Comparison of ENCODE assay signal across 8 cellular contexts in genomic region chr4:74632634-74633033, GRCh38.
A peak's percentile ranks its signal among the peaks of the same experiment; 100 is the strongest.
DNase-seq lines count a peak whose midpoint lies in the region; ATAC-seq, FAIRE-seq and TF ChIP-seq lines count a peak whose summit lies in the region.

No MANE protein-coding gene starts in this region.

- FAIRE-seq in keratinocyte (lab: Jason Lieb, UNC) (peak; percentile 100), urothelium cell line (lab: Jason Lieb, UNC) (peak; percentile 53)

- H4K20me1 ChIP-seq in keratinocyte (ENCODE audit: control insufficient read depth, extremely low read depth, insufficient read depth, low read length) = no peaks in the 10 kb centered on the region

- peaks cover 8% of the 10 kb centered on the region for H3K4me1 Mint-ChIP-seq in activated CD4-positive, alpha-beta T cell treated with anti-CD3 and anti-CD28 coated beads, Interleukin-2, amount 10 ng/mL, durations not matched to agents 24 days and 14 days

- dilution Hi-C loops in keratinocyte (cut with MboI; ENCODE audit: extremely low pct_ligation_motif_present, low sequenced_read_pairs) = no loop called here

- TF ChIP-seq CTCF in heart left ventricle (IDR thresholded peaks at IDR 0.05) (no peak), keratinocyte (optimal IDR thresholded peaks at IDR 0.05 in 1 of 3, IDR thresholded peaks at IDR 0.05 in 1 of 3, conservative IDR thresholded peaks at IDR 0.05 in 1 of 3; ENCODE audit: extremely low read depth in 1 of 3, insufficient read depth in 2 of 3, low read length in 3 of 3) (no peak)

- no peaks in the 10 kb centered on the region for H3K79me2 ChIP-seq in keratinocyte (ENCODE audit: control insufficient read depth, insufficient read depth, low read length)

- peaks cover 0 to 22% (median 0%) of the 10 kb centered on the region in 12 donors for H3K4me1 ChIP-seq in heart left ventricle
- H3K4me1 ChIP-seq in keratinocyte (ENCODE audit: control insufficient read depth, extremely low read depth, insufficient read depth, low read length) = peaks cover 55% of the 10 kb centered on the region

- no peak overlapping the region for H3K4me3 Mint-ChIP-seq in activated CD4-positive, alpha-beta T cell treated with anti-CD3 and anti-CD28 coated beads, Interleukin-2, amount 10 ng/mL, durations not matched to agents 24 days and 14 days

- H3K9me3 ChIP-seq in heart left ventricle = no peaks in the 10 kb centered on the region
- no peaks in the 10 kb centered on the region for H3K9me3 ChIP-seq in keratinocyte (ENCODE audit: control insufficient read depth, low read depth, low read length)

- no peak overlapping the region for H2AFZ ChIP-seq in keratinocyte (ENCODE audit: control insufficient read depth, low read length)

- DNase-seq in heart left ventricle (peak in 1 of 5 donors; percentile 11), cardiac septum (ENCODE audit: low spot score) (no peak), keratinocyte (ENCODE audit: low read depth, low spot score) (peak; percentile 63), urothelium cell line (ENCODE audit: low spot score) (peak; percentile 75), amniotic stem cell (lab: John Stamatoyannopoulos, UW) (no peak)
- DNase-seq in activated CD4-positive, alpha-beta T cell treated with anti-CD3 and anti-CD28 coated beads, Interleukin-2, amount 10 ng/mL, durations not matched to agents 24 days and 14 days = peak; percentile 62

- H3K36me3 ChIP-seq in heart left ventricle (no peaks in the 10 kb centered on the region), keratinocyte (ENCODE audit: control insufficient read depth in 2 of 2, extremely low read depth in 1 of 2, insufficient read depth in 2 of 2, low read length in 2 of 2) (no peaks in the 10 kb centered on the region)

- H3K27ac ChIP-seq in heart left ventricle = no peak overlapping the region
- peak overlapping the region; percentile 72 for H3K27ac ChIP-seq in keratinocyte (ENCODE audit: control insufficient read depth, insufficient read depth, low read length)

- H3K36me3 Mint-ChIP-seq in activated CD4-positive, alpha-beta T cell treated with anti-CD3 and anti-CD28 coated beads, Interleukin-2, amount 10 ng/mL, durations not matched to agents 24 days and 14 days (ENCODE audit: low read depth) = no peaks in the 10 kb centered on the region

- no peaks in the 10 kb centered on the region for H3K9me3 Mint-ChIP-seq in activated CD4-positive, alpha-beta T cell treated with anti-CD3 and anti-CD28 coated beads, Interleukin-2, amount 10 ng/mL, durations not matched to agents 24 days and 14 days

- H3K27me3 Mint-ChIP-seq in activated CD4-positive, alpha-beta T cell treated with anti-CD3 and anti-CD28 coated beads, Interleukin-2, amount 10 ng/mL, durations not matched to agents 24 days and 14 days = peaks cover 5% of the 10 kb centered on the region

- intact Hi-C loops in heart left ventricle (cut with DNase I) (no loop called here), cardiac septum (cut with DNase I) (no loop called here)
- intact Hi-C loops in activated CD4-positive, alpha-beta T cell treated with anti-CD3 and anti-CD28 coated beads, Interleukin-2, amount 10 ng/mL, durations not matched to agents 24 days and 14 days (cut with micrococcal nuclease) = no loop called here

- 19 to 28% (median 23%) methylated on average over 3 of the region's 3 CpGs for WGBS in heart left ventricle, 4 donors

- no peaks in the 10 kb centered on the region for H3K9me1 ChIP-seq in keratinocyte (ENCODE audit: control insufficient read depth, extremely low read depth, insufficient read depth, low read length)

- TF ChIP-seq POLR2A in heart left ventricle (IDR thresholded peaks at IDR 0.05) = no peak

- H3K4me3 ChIP-seq in heart left ventricle = no peak overlapping the region
- H3K4me3 ChIP-seq in keratinocyte (ENCODE audit: control insufficient read depth in 2 of 3, extremely low read depth in 1 of 3, insufficient read depth in 2 of 3, low read depth in 1 of 3, low read length in 3 of 3) = no peak overlapping the region

- H3K27me3 ChIP-seq in heart left ventricle = no peaks in the 10 kb centered on the region
- no peaks in the 10 kb centered on the region for H3K27me3 ChIP-seq in keratinocyte (ENCODE audit: control insufficient read depth, extremely low read depth, insufficient read depth, low read length)

- H3K27ac Mint-ChIP-seq in activated CD4-positive, alpha-beta T cell treated with anti-CD3 and anti-CD28 coated beads, Interleukin-2, amount 10 ng/mL, durations not matched to agents 24 days and 14 days = no peak overlapping the region

- ATAC-seq in heart left ventricle (peak in 3 of 4 donors; percentile 26 to 62 (median 60)), GM19351 (IDR thresholded peaks at IDR 0.05; ENCODE audit: unreplicated experiment) (no peak), GM21528 (IDR thresholded peaks at IDR 0.05; ENCODE audit: low FRiP score, unreplicated experiment) (no peak)

- H3K9ac ChIP-seq in keratinocyte (ENCODE audit: control insufficient read depth, extremely low read depth, insufficient read depth, low read length) = peak overlapping the region; percentile 24

- H3K4me2 ChIP-seq in keratinocyte (ENCODE audit: control insufficient read depth, extremely low read depth, insufficient read depth, low read depth, low read length) = peak overlapping the region; percentile 68

Comparison
In these comparisons a context has a peak if more than half of its experiments do, and no peak if none do; other contexts are left out.
1. ATAC-seq: peak in heart left ventricle (3 of 4); none in GM19351 (single experiment) and GM21528 (single experiment).
2. DNase-seq: peak in activated CD4-positive, alpha-beta T cell treated with anti-CD3 and anti-CD28 coated beads, Interleukin-2, amount 10 ng/mL, durations not matched to agents 24 days and 14 days (single experiment), keratinocyte (single experiment) and urothelium cell line (single experiment); none in cardiac septum (single experiment) and amniotic stem cell (single experiment).